Comparison of ENCODE assay signal across 8 cellular contexts in genomic region chr20:5529331-5530142, GRCh38.
A peak's percentile ranks its signal among the peaks of the same experiment; 100 is the strongest.
DNase-seq lines count a peak whose midpoint lies in the region; ATAC-seq and TF ChIP-seq lines count a peak whose summit lies in the region.

No MANE protein-coding gene starts in this region.

- no peak overlapping the region for H3K27ac Mint-ChIP-seq in nephron
- H3K27ac Mint-ChIP-seq in stimulated activated naive B cell treated with anti-CD40 and anti-IgM and Interleukin-4, amounts not matched to agents 10 μg/mL and 1 μg/mL and 100 μg/mL, for 72 hours: no peak overlapping the region

- no peaks in the 10 kb centered on the region for H3K27me3 ChIP-seq in Peyer's patch

- H3K4me3 Mint-ChIP-seq in activated T-cell treated with anti-CD3 and anti-CD28 coated beads, Interleukin-2, amount 50 U/mL, for 4 hours: no peak overlapping the region
- H3K4me3 Mint-ChIP-seq in nephron: no peak overlapping the region
- H3K4me3 Mint-ChIP-seq in stimulated activated naive B cell treated with anti-CD40 and anti-IgM and Interleukin-4, amounts not matched to agents 10 μg/mL and 1 μg/mL and 100 μg/mL, for 72 hours: peak overlapping the region; percentile 32 to 50

- no peaks in the 10 kb centered on the region for H3K9me3 Mint-ChIP-seq in activated T-cell treated with anti-CD3 and anti-CD28 coated beads, Interleukin-2, amount 50 U/mL, for 4 hours
- no peaks in the 10 kb centered on the region for H3K9me3 Mint-ChIP-seq in nephron
- H3K9me3 Mint-ChIP-seq in stimulated activated naive B cell treated with anti-CD40 and anti-IgM and Interleukin-4, amounts not matched to agents 10 μg/mL and 1 μg/mL and 100 μg/mL, for 72 hours: no peaks in the 10 kb centered on the region

- TF ChIP-seq POLR2A in Peyer's patch (IDR thresholded peaks at IDR 0.05): no peak

- H3K4me3 ChIP-seq in Peyer's patch: peak overlapping the region in 1 of 4 donors; percentile 16

- peak; percentile 78 for ATAC-seq in GM21825 (IDR thresholded peaks at IDR 0.05; ENCODE audit: unreplicated experiment)
- peak; percentile 93 to 95 for ATAC-seq in activated T-cell treated with anti-CD3 and anti-CD28 coated beads, Interleukin-2, amount 50 U/mL, for 4 hours
- ATAC-seq in stimulated activated naive B cell treated with anti-CD40 and anti-IgM and Interleukin-4, amounts not matched to agents 10 μg/mL and 1 μg/mL and 100 μg/mL, for 72 hours (replicated peaks): peak; percentile 96

- peaks cover 0 to 10% (median 4%) of the 10 kb centered on the region in 4 donors for H3K4me1 ChIP-seq in Peyer's patch

- H3K36me3 ChIP-seq in Peyer's patch: no peaks in the 10 kb centered on the region

- DNase-seq in DMS153 treated with DMSO at 0.1 percent for 48 hours (lab: John Stamatoyannopoulos, UW; ENCODE audit: unreplicated experiment) (peak; percentile 90), Peyer's patch (peak; percentile 84 to 94 (median 94)), fibroblast of gingiva (ENCODE audit: low read depth) (peak; percentile 59)
- peak; percentile 82 for DNase-seq in activated T-cell treated with anti-CD3 and anti-CD28 coated beads, Interleukin-2, amount 50 U/mL, for 4 hours
- DNase-seq in stimulated activated naive B cell treated with anti-CD40 and anti-IgM and Interleukin-4, amounts not matched to agents 10 μg/mL and 1 μg/mL and 100 μg/mL, for 72 hours: peak; percentile 62

- peaks cover 14% of the 10 kb centered on the region for H3K4me1 Mint-ChIP-seq in activated T-cell treated with anti-CD3 and anti-CD28 coated beads, Interleukin-2, amount 50 U/mL, for 4 hours (ENCODE audit: low read depth)
- H3K4me1 Mint-ChIP-seq in nephron: peaks cover 5% of the 10 kb centered on the region
- H3K4me1 Mint-ChIP-seq in stimulated activated naive B cell treated with anti-CD40 and anti-IgM and Interleukin-4, amounts not matched to agents 10 μg/mL and 1 μg/mL and 100 μg/mL, for 72 hours: peaks cover 9 to 15% of the 10 kb centered on the region in 2 donors

- H3K36me3 Mint-ChIP-seq in activated T-cell treated with anti-CD3 and anti-CD28 coated beads, Interleukin-2, amount 50 U/mL, for 4 hours (ENCODE audit: insufficient read depth): peaks cover 3% of the 10 kb centered on the region
- no peaks in the 10 kb centered on the region for H3K36me3 Mint-ChIP-seq in nephron (ENCODE audit: low read depth)
- H3K36me3 Mint-ChIP-seq in stimulated activated naive B cell treated with anti-CD40 and anti-IgM and Interleukin-4, amounts not matched to agents 10 μg/mL and 1 μg/mL and 100 μg/mL, for 72 hours: peaks cover 24 to 30% of the 10 kb centered on the region in 2 donors

- peak overlapping the region in 2 of 4 donors; percentile 19 to 48 for H3K27ac ChIP-seq in Peyer's patch

- no peaks in the 10 kb centered on the region for H3K9me3 ChIP-seq in Peyer's patch

- no peaks in the 10 kb centered on the region for H3K27me3 Mint-ChIP-seq in activated T-cell treated with anti-CD3 and anti-CD28 coated beads, Interleukin-2, amount 50 U/mL, for 4 hours (ENCODE audit: low read depth)
- H3K27me3 Mint-ChIP-seq in nephron (ENCODE audit: low read depth): no peaks in the 10 kb centered on the region
- H3K27me3 Mint-ChIP-seq in stimulated activated naive B cell treated with anti-CD40 and anti-IgM and Interleukin-4, amounts not matched to agents 10 μg/mL and 1 μg/mL and 100 μg/mL, for 72 hours: no peaks in the 10 kb centered on the region

- TF ChIP-seq CTCF in LNCAP (IDR thresholded peaks at IDR 0.05) (peak; percentile 94), Peyer's patch (IDR thresholded peaks at IDR 0.05) (peak; percentile 29 to 85 (median 73)), nephron (IDR thresholded peaks at IDR 0.05; ENCODE audit: unreplicated experiment in 3 of 3) (peak; percentile 63 to 72 (median 72))

Comparison
In these comparisons a context has a peak if more than half of its experiments do, and no peak if none do; other contexts are left out.
1. H3K4me3 Mint-ChIP-seq: peak in stimulated activated naive B cell treated with anti-CD40 and anti-IgM and Interleukin-4, amounts not matched to agents 10 μg/mL and 1 μg/mL and 100 μg/mL, for 72 hours (2 of 2); none in activated T-cell treated with anti-CD3 and anti-CD28 coated beads, Interleukin-2, amount 50 U/mL, for 4 hours (single experiment) and nephron (0 of 3).
2. Peak in every context shown above with its lines, with median percentiles within 50 percentile points of each other: DNase-seq, ATAC-seq and CTCF ChIP-seq.